In genomic region chr3:100641471-100642032, GRCh38 we compare ENCODE assay signal across 14 cellular contexts. TPM values are rescaled to one million over a fixed set of nuclear protein-coding genes. Genes with fewer than 3 reads are reported as not detected.
DNase-seq lines count a peak whose midpoint lies in the region; ATAC-seq and TF ChIP-seq lines count a peak whose summit lies in the region.
"Had no signal": no experiment of that assay in that cellular context is flagged by ENCODE, and none has a peak within 500 bp of the region (broad histone marks: within the 10 kb centered on the region; RNA-seq: fewer than 3 reads in every experiment).

No MANE protein-coding gene starts in this region.

- H3K4me1 ChIP-seq in hepatocyte (ENCODE audit: insufficient read depth): peaks cover 20% of the 10 kb centered on the region

- no peak overlapping the region for H2AFZ ChIP-seq in hepatocyte

- no peak overlapping the region for H3K4me3 ChIP-seq in hepatocyte
- H3K4me3 ChIP-seq: lung had no signal

- H3K27ac ChIP-seq in hepatocyte: peak overlapping the region; percentile 37
- H3K27ac ChIP-seq: VCaP had no signal

- no peaks in the 10 kb centered on the region for H4K20me1 ChIP-seq in hepatocyte (ENCODE audit: insufficient read depth, poor library complexity, severe bottlenecking)

- H3K36me3 ChIP-seq in hepatocyte (replicated peaks; ENCODE audit: insufficient read depth, low read depth): no peaks in the 10 kb centered on the region

- ATAC-seq in GM18858 (IDR thresholded peaks at IDR 0.05; ENCODE audit: unreplicated experiment) (peak; percentile 82), GM21825 (IDR thresholded peaks at IDR 0.05; ENCODE audit: unreplicated experiment) (peak; percentile 89), HG03457 (IDR thresholded peaks at IDR 0.05; ENCODE audit: unreplicated experiment) (peak; percentile 81)
- ATAC-seq: PC-3 had no signal

- WGBS in hepatocyte (ENCODE audit: low lambda C conversion rate, missing lambda C conversion rate): 66% methylated on average over 3 of the region's 3 CpGs

- no peak for TF ChIP-seq CTCF in hepatocyte (IDR thresholded peaks at IDR 0.05; ENCODE audit: poor library complexity)
- TF ChIP-seq CTCF in GM13977 (IDR thresholded peaks at IDR 0.05; ENCODE audit: extremely low read depth, insufficient read depth, missing control alignments): no peak

- H3K4me2 ChIP-seq in hepatocyte: peak overlapping the region; percentile 13

- no peaks in the 10 kb centered on the region for H3K9me3 ChIP-seq in hepatocyte (ENCODE audit: low read depth)

- no peaks in the 10 kb centered on the region for H3K9me2 ChIP-seq in hepatocyte (replicated peaks; ENCODE audit: insufficient read depth)

- in situ Hi-C loops in GM13977 (cut with MboI; ENCODE audit: low pct_unique_long_range_greater_than_20kb, low sequenced_read_pairs, unreplicated experiment): no loop called here

- H3K27me3 ChIP-seq in hepatocyte: no peaks in the 10 kb centered on the region

- no peaks in the 10 kb centered on the region for H3K79me2 ChIP-seq in hepatocyte

- DNase-seq in hepatocyte (ENCODE audit: low spot score): no peak
- DNase-seq in middle frontal gyrus (ENCODE audit: extremely low spot score, low spot score): no peak
- DNase-seq in NCI-H526 treated with DMSO at 0.1 percent for 48 hours (lab: John Stamatoyannopoulos, UW): no peak
- DNase-seq in GM13977 (ENCODE audit: low spot score): no peak
- no peak for DNase-seq in NCI-H774 (lab: John Stamatoyannopoulos, UW)
- DNase-seq: CD4-positive, alpha-beta memory T cell; foreskin melanocyte; NCI-H1092 treated with DMSO at 0.1 percent for 48 hours; PC-3 had no signal

RNA-seq across cellular contexts. Expression of gene ADGRG7, which starts 32.2 kb away (rescaled TPM):
- 33.3 and 34.1 TPM in 2 replicates for total RNA-seq in hepatocyte
- 2.5 and 4.9 TPM in 2 replicates for polyA plus RNA-seq in hepatocyte
- total RNA-seq: CD4-positive, alpha-beta memory T cell; lung; PC-3 had no signal
- polyA plus RNA-seq: CD4-positive, alpha-beta memory T cell; lung had no signal
